In the genomic region with DNA sequence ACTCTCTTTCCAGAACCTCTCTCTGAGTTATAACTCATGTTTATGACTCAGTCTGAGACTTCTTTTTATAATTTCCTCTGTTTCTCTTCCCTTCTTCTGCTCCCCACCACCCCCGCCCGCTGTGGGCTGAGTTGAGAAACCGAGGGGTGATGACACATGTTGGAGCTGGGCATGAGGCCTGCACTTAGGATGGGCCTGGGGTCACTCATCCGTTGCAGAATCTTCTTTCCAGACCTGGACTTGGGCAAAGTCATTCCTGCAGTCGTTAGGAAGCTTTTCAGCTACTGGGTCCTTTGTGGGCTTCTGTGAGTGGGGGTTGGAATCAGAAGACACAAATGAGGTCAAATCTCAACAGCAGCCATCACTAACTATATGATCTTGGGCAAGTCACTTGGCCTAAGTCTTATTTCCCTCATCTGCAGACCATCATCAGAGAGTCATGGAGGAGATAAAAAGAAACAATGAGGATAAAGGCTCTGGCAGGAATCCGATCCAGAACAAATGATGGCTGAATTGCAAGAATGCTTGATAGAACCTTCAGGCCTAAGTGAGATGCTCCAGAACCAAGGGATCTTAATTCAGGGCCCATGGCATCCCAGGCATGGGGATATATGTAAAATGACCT, we compare ENCODE assay signal across 1 cellular context.
TF ChIP-seq lines count a peak whose summit lies in the region.

No MANE protein-coding gene starts in this region.

TF ChIP-seq in IMR-90, 13 proteins besides CTCF, POLR2A, EP300 and RAD21:
- TF ChIP-seq MAZ (IDR thresholded peaks at IDR 0.05; ENCODE audit: borderline replicate concordance, low read depth, low read length) (peak; percentile 74; the same call in 1 of the 2 replicates), RFX5 (IDR thresholded peaks at IDR 0.05; ENCODE audit: low read depth, low read length) (no peak), MXI1 (IDR thresholded peaks at IDR 0.05; ENCODE audit: borderline replicate concordance, low read depth, low read length) (no peak), FOS (IDR thresholded peaks at IDR 0.05; ENCODE audit: low read depth, low read length) (peak; percentile 54), CEBPB (IDR thresholded peaks at IDR 0.05; ENCODE audit: low read depth, low read length) (peak; percentile 82), MAFK (IDR thresholded peaks at IDR 0.05; ENCODE audit: low read depth, low read length) (no peak), NFE2L2 (IDR thresholded peaks at IDR 0.05; ENCODE audit: low read depth, low read length) (no peak), SMC3 (IDR thresholded peaks at IDR 0.05; ENCODE audit: low read depth, low read length) (no peak), CHD1 (IDR thresholded peaks at IDR 0.05; ENCODE audit: low read depth, low read length) (no peak), BHLHE40 (IDR thresholded peaks at IDR 0.05; ENCODE audit: low read depth, low read length) (no peak), RCOR1 (IDR thresholded peaks at IDR 0.05; ENCODE audit: insufficient replicate concordance, low read length) (no peak)
- TF ChIP-seq, protein P1, sequence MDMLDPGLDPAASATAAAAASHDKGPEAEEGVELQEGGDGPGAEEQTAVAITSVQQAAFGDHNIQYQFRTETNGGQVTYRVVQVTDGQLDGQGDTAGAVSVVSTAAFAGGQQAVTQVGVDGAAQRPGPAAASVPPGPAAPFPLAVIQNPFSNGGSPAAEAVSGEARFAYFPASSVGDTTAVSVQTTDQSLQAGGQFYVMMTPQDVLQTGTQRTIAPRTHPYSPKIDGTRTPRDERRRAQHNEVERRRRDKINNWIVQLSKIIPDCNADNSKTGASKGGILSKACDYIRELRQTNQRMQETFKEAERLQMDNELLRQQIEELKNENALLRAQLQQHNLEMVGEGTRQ (IDR thresholded peaks at IDR 0.05; ENCODE audit: low read depth, low read length) = no peak
- TF ChIP-seq, protein P2, sequence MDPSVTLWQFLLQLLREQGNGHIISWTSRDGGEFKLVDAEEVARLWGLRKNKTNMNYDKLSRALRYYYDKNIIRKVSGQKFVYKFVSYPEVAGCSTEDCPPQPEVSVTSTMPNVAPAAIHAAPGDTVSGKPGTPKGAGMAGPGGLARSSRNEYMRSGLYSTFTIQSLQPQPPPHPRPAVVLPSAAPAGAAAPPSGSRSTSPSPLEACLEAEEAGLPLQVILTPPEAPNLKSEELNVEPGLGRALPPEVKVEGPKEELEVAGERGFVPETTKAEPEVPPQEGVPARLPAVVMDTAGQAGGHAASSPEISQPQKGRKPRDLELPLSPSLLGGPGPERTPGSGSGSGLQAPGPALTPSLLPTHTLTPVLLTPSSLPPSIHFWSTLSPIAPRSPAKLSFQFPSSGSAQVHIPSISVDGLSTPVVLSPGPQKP (IDR thresholded peaks at IDR 0.05; ENCODE audit: borderline replicate concordance, low read depth, low read length) = no peak
